8 cellular contexts compared by ENCODE assay signal in the genomic region with DNA sequence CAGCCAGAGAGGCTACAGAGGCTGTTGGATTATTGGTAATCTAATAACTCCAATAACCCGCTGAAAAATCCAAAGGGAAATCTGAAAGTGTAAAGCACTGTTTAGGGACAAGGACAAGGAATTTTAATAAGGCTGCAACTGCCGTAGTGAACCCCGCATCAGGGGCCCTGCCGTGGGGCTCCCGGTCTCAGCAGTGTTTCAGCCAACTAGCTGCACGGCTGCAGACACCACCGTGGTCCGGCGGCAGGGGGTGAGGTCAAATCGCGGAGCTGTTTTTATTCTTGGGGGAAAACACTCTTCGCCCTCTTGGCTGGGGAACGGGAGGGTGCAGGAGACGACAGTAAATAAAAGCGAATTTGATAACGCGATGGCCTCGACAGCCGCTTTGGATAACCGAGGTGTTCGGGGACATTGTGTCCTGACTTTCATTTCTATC. TPM values are rescaled to one million over a fixed set of nuclear protein-coding genes. Genes with fewer than 3 reads are reported as not detected.
DNase-seq lines count a peak whose midpoint lies in the region; ATAC-seq and TF ChIP-seq lines count a peak whose summit lies in the region.

No MANE protein-coding gene starts in this region.

- no peak for ATAC-seq in GM19463 (IDR thresholded peaks at IDR 0.05; ENCODE audit: unreplicated experiment)
- no peak for ATAC-seq in GM18520 (IDR thresholded peaks at IDR 0.05; ENCODE audit: unreplicated experiment)
- ATAC-seq in GM19452 (IDR thresholded peaks at IDR 0.05; ENCODE audit: unreplicated experiment): no peak

- H3K36me3 ChIP-seq in adrenal gland (replicated peaks in 1 of 2) (peaks cover 0 to 8% of the 10 kb centered on the region in 2 donors), iPS-20b (ENCODE audit: insufficient read depth, low read depth, low read length) (no peaks in the 10 kb centered on the region)

- H3K27ac ChIP-seq in adrenal gland (peak overlapping the region; percentile 98 to 100 (median 99)), iPS-20b (ENCODE audit: low read length) (no peak overlapping the region)

- WGBS in adrenal gland, 4 donors: 0 to 1% (median 0%) methylated on average over 21 of the region's 21 CpGs

- peak in 1 of 6 experiments; percentile 1 for TF ChIP-seq CTCF in adrenal gland (IDR thresholded peaks at IDR 0.05)

- H3K4me3 ChIP-seq in adrenal gland: peak overlapping the region in 2 of 4 donors; percentile 29 to 82
- H3K4me3 ChIP-seq in iPS-20b (ENCODE audit: low read length): peak overlapping the region; percentile 78

- DNase-seq in stimulated activated CD4-positive, alpha-beta T cell treated with anti-CD3 and anti-CD28 coated beads, Interleukin-12 subunit alpha, Interleukin-12 subunit beta, amount 100 ng/mL, for 4 hours: peak; percentile 25
- DNase-seq in stimulated activated CD4-positive, alpha-beta T cell treated with anti-CD3 and anti-CD28 coated beads, Interleukin-4, amount 100 ng/mL, for 24 hours: no peak
- peak in 5 of 7 donors; percentile 62 to 89 (median 77) for DNase-seq in adrenal gland
- DNase-seq in stimulated activated CD4-positive, alpha-beta T cell treated with anti-CD3 and anti-CD28 coated beads, Interleukin-12 subunit alpha, Interleukin-12 subunit beta, amount 100 ng/mL, for 48 hours (ENCODE audit: low read depth in 2 of 3, low spot score in 1 of 3): peak in 2 of 3 donors; percentile 15 to 20

- no peak for TF ChIP-seq POLR2A in adrenal gland (IDR thresholded peaks at IDR 0.05)

- H3K27me3 ChIP-seq in adrenal gland (no peaks in the 10 kb centered on the region), iPS-20b (ENCODE audit: insufficient read depth, low read length) (peaks cover 76% of the 10 kb centered on the region)

- no peaks in the 10 kb centered on the region for H3K9me3 ChIP-seq in adrenal gland (replicated peaks in 1 of 3)
- no peaks in the 10 kb centered on the region for H3K9me3 ChIP-seq in iPS-20b (ENCODE audit: insufficient read depth, low read depth, low read length)

- H3K9ac ChIP-seq in iPS-20b (ENCODE audit: low read depth, low read length): peak overlapping the region; percentile 67; the same call in 1 of the 2 replicates

- intact Hi-C loops in adrenal gland (cut with DNase I): loop anchor here in 1 of 2 donors (10.0 kb wide), 1 partner anchor 1406 kb away; no protein-coding TSS in a partner anchor

- H3K4me1 ChIP-seq in adrenal gland (replicated peaks in 1 of 2): peaks cover 44 to 45% of the 10 kb centered on the region in 2 donors
- peaks cover 24% of the 10 kb centered on the region for H3K4me1 ChIP-seq in iPS-20b (ENCODE audit: insufficient read depth, low read length)

RNA-seq across cellular contexts. Expression of a gene that starts 6.1 kb away (rescaled TPM):
- total RNA-seq in adrenal gland: 100 to 1,000 TPM in 4 of 8 donors, 10 to 100 TPM in 4; 28.7 to 131 (median 102) TPM
- polyA plus RNA-seq in adrenal gland: 10 to 100 TPM; 34.5 to 88.3 (median 71.3) TPM

RNA-seq across cellular contexts. Expression of a gene that starts 36.8 kb away (rescaled TPM):
- total RNA-seq in adrenal gland: under 1 TPM in 1 of 8 donors, not detected in 7; 0.28 TPM
- polyA plus RNA-seq in adrenal gland: not detected
